ENCODE assay signal across 8 cellular contexts in the genomic region with DNA sequence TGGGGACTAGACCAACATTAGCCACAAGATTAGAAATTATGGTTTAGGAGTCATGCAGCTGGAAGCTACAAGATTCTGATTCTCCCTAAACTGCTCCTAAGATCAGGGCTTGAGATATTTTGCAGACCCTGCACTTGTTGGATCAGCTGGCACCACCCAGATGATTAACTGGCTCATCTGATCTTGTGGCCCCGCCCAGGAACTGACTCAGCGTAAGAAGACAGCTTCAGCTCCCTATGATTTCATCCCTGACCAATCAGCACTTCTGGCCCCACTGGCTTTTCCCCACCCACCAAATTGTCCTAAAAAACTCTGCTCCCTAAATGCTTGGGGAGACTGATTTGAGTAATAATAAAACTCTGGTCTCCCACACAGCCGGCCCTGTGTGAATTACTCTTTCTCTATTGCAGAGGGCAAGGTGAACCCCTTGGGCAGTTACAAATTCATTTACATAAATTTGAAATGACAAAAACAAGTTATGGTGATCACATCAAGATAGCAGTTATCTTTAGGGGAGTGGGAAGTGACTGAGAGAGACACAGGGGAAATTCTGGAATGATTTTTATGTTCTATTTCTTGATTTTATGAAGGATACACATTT.
DNase-seq lines count a peak whose midpoint lies in the region; ATAC-seq and TF ChIP-seq lines count a peak whose summit lies in the region.

No MANE protein-coding gene starts in this region.

- H3K36me3 Mint-ChIP-seq in CD14-positive monocyte = peaks cover 0 to 2% of the 10 kb centered on the region in 2 donors
- H3K36me3 Mint-ChIP-seq in memory B cell = no peaks in the 10 kb centered on the region

- peaks cover 0 to 3% (median 1%) of the 10 kb centered on the region in 7 donors for H3K9me3 Mint-ChIP-seq in CD14-positive monocyte
- H3K9me3 Mint-ChIP-seq in memory B cell = no peaks in the 10 kb centered on the region

- H3K27ac ChIP-seq in thyroid gland = no peak overlapping the region
- H3K27ac ChIP-seq in effector memory CD4-positive, alpha-beta T cell (ENCODE audit: insufficient read depth, low read length, poor library complexity, severe bottlenecking) = no peak overlapping the region

- DNase-seq in CD14-positive monocyte (ENCODE audit: low spot score) (peak; percentile 63), M059J (ENCODE audit: low read depth) (peak; percentile 83), adipocyte (ENCODE audit: low read depth) (peak; percentile 34), memory B cell (ENCODE audit: low spot score in 2 of 2) (no peak), activated gamma-delta T cell treated with Interleukin-2 at 50 U/mL for 16 hours (no peak), posterior cingulate gyrus (no peak), thyroid gland (no peak)
- no peak for DNase-seq in effector memory CD4-positive, alpha-beta T cell

- H3K27me3 Mint-ChIP-seq in CD14-positive monocyte (ENCODE audit: low read depth in 3 of 3) (peaks cover 0 to 10% (median 4%) of the 10 kb centered on the region in 3 donors), memory B cell (no peaks in the 10 kb centered on the region)

- H3K9ac ChIP-seq in adipocyte (ENCODE audit: low read length) = peak overlapping the region; percentile 46

- H3K4me1 ChIP-seq in adipocyte (ENCODE audit: control insufficient read depth, insufficient read depth, low read length) (peaks cover 47% of the 10 kb centered on the region), thyroid gland (no peaks in the 10 kb centered on the region)
- peaks cover 14% of the 10 kb centered on the region for H3K4me1 ChIP-seq in effector memory CD4-positive, alpha-beta T cell (ENCODE audit: control insufficient read depth, insufficient read depth, low read length, poor library complexity, severe bottlenecking)

- H3K27ac Mint-ChIP-seq in CD14-positive monocyte (peak overlapping the region in 4 of 7 donors; percentile 38 to 81 (median 56)), memory B cell (peak overlapping the region; percentile 89)

- H3K4me3 ChIP-seq in adipocyte (ENCODE audit: low read length) (no peak overlapping the region), thyroid gland (replicated peaks in 1 of 3) (no peak overlapping the region)
- H3K4me3 ChIP-seq in effector memory CD4-positive, alpha-beta T cell (ENCODE audit: insufficient read depth, low read depth, low read length, poor library complexity, severe bottlenecking) = no peak overlapping the region

- no peak for ATAC-seq in memory B cell (ENCODE audit: low read depth)

- 85 to 88% methylated on average over 3 of the region's 3 CpGs for WGBS in thyroid gland, 2 donors

- H3K36me3 ChIP-seq in adipocyte (ENCODE audit: control insufficient read depth, insufficient read depth, low read length, severe bottlenecking) = no peaks in the 10 kb centered on the region
- H3K36me3 ChIP-seq in thyroid gland = no peaks in the 10 kb centered on the region
- no peaks in the 10 kb centered on the region for H3K36me3 ChIP-seq in effector memory CD4-positive, alpha-beta T cell (ENCODE audit: control insufficient read depth, insufficient read depth, low read length)

- H3K4me3 Mint-ChIP-seq in CD14-positive monocyte (no peak overlapping the region), memory B cell (no peak overlapping the region)

- H3K9me3 ChIP-seq in adipocyte (ENCODE audit: control insufficient read depth, low read length) = no peaks in the 10 kb centered on the region
- H3K9me3 ChIP-seq in thyroid gland = no peaks in the 10 kb centered on the region
- no peaks in the 10 kb centered on the region for H3K9me3 ChIP-seq in effector memory CD4-positive, alpha-beta T cell (ENCODE audit: control insufficient read depth, low read length)

- intact Hi-C loops in CD14-positive monocyte (cut with micrococcal nuclease) (no loop called here), posterior cingulate gyrus (cut with DNase I) (no loop called here), thyroid gland (cut with DNase I) (no loop called here)

- TF ChIP-seq CTCF in CD14-positive monocyte (IDR thresholded peaks at IDR 0.05) = no peak
- no peak for TF ChIP-seq CTCF in thyroid gland (IDR thresholded peaks at IDR 0.05)

- no peak for TF ChIP-seq POLR2A in thyroid gland (IDR thresholded peaks at IDR 0.05)

- H3K27me3 ChIP-seq in adipocyte (replicated peaks; ENCODE audit: control insufficient read depth, insufficient read depth, low read length) = no peaks in the 10 kb centered on the region
- no peaks in the 10 kb centered on the region for H3K27me3 ChIP-seq in thyroid gland
- H3K27me3 ChIP-seq in effector memory CD4-positive, alpha-beta T cell (replicated peaks; ENCODE audit: control insufficient read depth, insufficient read depth, low read length, poor library complexity, severe bottlenecking) = no peaks in the 10 kb centered on the region

- peaks cover 65% of the 10 kb centered on the region for H3K4me1 Mint-ChIP-seq in CD14-positive monocyte
- H3K4me1 Mint-ChIP-seq in memory B cell = peaks cover 50% of the 10 kb centered on the region

Comparison
In these comparisons a context has a peak if more than half of its experiments do, and no peak if none do; other contexts are left out.
1. DNase-seq: peak in CD14-positive monocyte (single experiment), M059J (single experiment) and adipocyte (single experiment); none in memory B cell (0 of 2), activated gamma-delta T cell treated with Interleukin-2 at 50 U/mL for 16 hours (single experiment), posterior cingulate gyrus (0 of 10), thyroid gland (0 of 2) and effector memory CD4-positive, alpha-beta T cell (0 of 3).